19 cellular contexts compared by ENCODE assay signal in the genomic region with DNA sequence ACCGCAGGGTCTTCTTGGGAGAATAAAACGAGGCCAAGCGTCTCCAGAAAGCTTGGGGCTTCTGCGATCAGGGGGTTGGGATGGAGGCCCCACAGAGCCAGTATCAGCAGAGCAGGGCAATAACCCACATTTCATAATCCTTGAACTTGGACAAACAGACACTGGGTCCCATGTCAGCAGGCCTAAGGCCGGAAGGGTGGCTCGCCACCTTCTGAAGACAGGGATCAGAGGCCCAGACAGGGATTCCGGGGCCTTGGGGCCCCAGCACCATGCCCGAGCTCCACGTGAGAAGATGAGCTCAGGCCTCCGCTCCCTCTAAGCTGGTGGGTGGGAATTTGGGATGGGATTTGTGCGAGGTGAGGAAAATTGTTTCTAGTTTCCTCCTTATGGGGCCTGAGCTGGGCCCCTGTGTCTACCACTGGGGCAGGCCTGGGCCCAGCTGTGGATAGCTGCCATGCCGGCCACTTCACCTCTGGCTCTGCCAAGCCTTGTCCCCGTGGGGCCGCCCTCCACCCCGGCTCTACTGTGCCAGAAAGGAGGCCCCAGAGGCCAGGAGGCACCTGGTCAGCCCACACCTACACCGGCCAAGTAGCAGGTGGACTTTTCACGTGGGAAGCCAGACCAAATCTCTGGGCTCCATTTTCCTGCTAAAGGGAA.
DNase-seq lines count a peak whose midpoint lies in the region; ATAC-seq and TF ChIP-seq lines count a peak whose summit lies in the region.
"Had no signal": no experiment of that assay in that cellular context is flagged by ENCODE, and none has a peak within 500 bp of the region (broad histone marks: within the 10 kb centered on the region; RNA-seq: fewer than 3 reads in every experiment).

No MANE protein-coding gene starts in this region.

- H3K36me3 ChIP-seq in liver (ENCODE audit: control insufficient read depth in 4 of 4, insufficient read depth in 3 of 4, low read depth in 1 of 4, low read length in 3 of 4) (no peaks in the 10 kb centered on the region), smooth muscle cell (ENCODE audit: low read depth) (no peaks in the 10 kb centered on the region), psoas muscle (ENCODE audit: insufficient read depth in 1 of 2, low read depth in 1 of 2) (no peaks in the 10 kb centered on the region), aorta (ENCODE audit: control insufficient read depth in 1 of 2, insufficient read depth in 2 of 2, low read length in 1 of 2) (no peaks in the 10 kb centered on the region)
- no peaks in the 10 kb centered on the region for H3K36me3 ChIP-seq in naive thymus-derived CD4-positive, alpha-beta T cell (ENCODE audit: control insufficient read depth in 2 of 3, insufficient read depth in 3 of 3, low read length in 3 of 3)
- H3K36me3 ChIP-seq: HAP-1 had no signal

- H3K36me3 Mint-ChIP-seq in neural crest cell (ENCODE audit: low read depth), result no peaks in the 10 kb centered on the region
- H3K36me3 Mint-ChIP-seq in naive thymus-derived CD4-positive, alpha-beta T cell, result no peaks in the 10 kb centered on the region

- CTCF ChIA-PET in naive thymus-derived CD4-positive, alpha-beta T cell (lab: Charles Lee), result interaction anchor here (0.7 kb wide), 1 partner anchor 266 kb away, joined by 3 read pairs; no protein-coding TSS in a partner anchor

- H3K27me3 ChIP-seq in liver (ENCODE audit: control insufficient read depth in 4 of 4, insufficient read depth in 4 of 4, low read length in 3 of 4) (no peaks in the 10 kb centered on the region), smooth muscle cell (ENCODE audit: low read depth) (no peaks in the 10 kb centered on the region), psoas muscle (ENCODE audit: insufficient read depth in 3 of 3, low read length in 2 of 3) (peaks cover 0 to 39% (median 6%) of the 10 kb centered on the region in 3 donors), aorta (ENCODE audit: control insufficient read depth in 1 of 2, insufficient read depth in 2 of 2, low read length in 1 of 2) (no peaks in the 10 kb centered on the region)
- no peaks in the 10 kb centered on the region for H3K27me3 ChIP-seq in naive thymus-derived CD4-positive, alpha-beta T cell (ENCODE audit: control insufficient read depth in 2 of 2, insufficient read depth in 2 of 2, low read length in 2 of 2)

- peak overlapping the region; percentile 19 for H3K27ac Mint-ChIP-seq in neural crest cell (ENCODE audit: unreplicated experiment)
- no peak overlapping the region for H3K27ac Mint-ChIP-seq in naive thymus-derived CD4-positive, alpha-beta T cell
- H3K27ac Mint-ChIP-seq: CD4-positive, alpha-beta T cell had no signal

- H3K27ac ChIP-seq in liver (ENCODE audit: low read depth in 1 of 2, low read length in 2 of 2), result no peak overlapping the region
- no peak overlapping the region for H3K27ac ChIP-seq in smooth muscle cell (ENCODE audit: low read depth)
- H3K27ac ChIP-seq in naive thymus-derived CD4-positive, alpha-beta T cell (ENCODE audit: low read depth, low read length), result no peak overlapping the region
- no peak overlapping the region for H3K27ac ChIP-seq in psoas muscle
- H3K27ac ChIP-seq in aorta (ENCODE audit: low read depth in 1 of 2, low read length in 2 of 2), result no peak overlapping the region
- H3K27ac ChIP-seq: 22Rv1, A549, C4-2B, GM23248 had no signal

- H3K4me3 Mint-ChIP-seq in neural crest cell, result no peak overlapping the region
- H3K4me3 Mint-ChIP-seq in naive thymus-derived CD4-positive, alpha-beta T cell, result no peak overlapping the region
- H3K4me3 Mint-ChIP-seq: CD4-positive, alpha-beta T cell had no signal

- H3F3A ChIP-seq in smooth muscle cell (ENCODE audit: low read depth), result peaks cover 3% of the 10 kb centered on the region

- no peaks in the 10 kb centered on the region for H3K9me3 Mint-ChIP-seq in neural crest cell
- H3K9me3 Mint-ChIP-seq in naive thymus-derived CD4-positive, alpha-beta T cell, result no peaks in the 10 kb centered on the region
- H3K9me3 Mint-ChIP-seq: CD4-positive, alpha-beta T cell had no signal

- no peaks in the 10 kb centered on the region for H3K4me1 Mint-ChIP-seq in neural crest cell
- peaks cover 0 to 6% (median 2%) of the 10 kb centered on the region in 7 donors for H3K4me1 Mint-ChIP-seq in naive thymus-derived CD4-positive, alpha-beta T cell

- no peak for TF ChIP-seq RAD21 in liver (IDR thresholded peaks at IDR 0.05)

- DNase-seq in left ventricle myocardium superior (peak; percentile 5), cardiac septum (ENCODE audit: low spot score) (no peak), neural crest cell (ENCODE audit: low read depth, low spot score) (no peak), smooth muscle cell (lab: John Stamatoyannopoulos, UW; ENCODE audit: unreplicated experiment) (no peak), psoas muscle (no peak), aorta (no peak)
- no peak for DNase-seq in naive thymus-derived CD4-positive, alpha-beta T cell
- DNase-seq: AML-193; Caco-2; CD4-positive, alpha-beta T cell; DMS153; DMS79; GDM1; GM23248 had no signal

- POLR2A ChIA-PET in naive thymus-derived CD4-positive, alpha-beta T cell (lab: Charles Lee), result no interaction called here

- 85% methylated on average over 17 of the region's 17 CpGs for WGBS in liver
- 66% methylated on average over 17 of the region's 17 CpGs for WGBS in smooth muscle cell (ENCODE audit: low lambda C conversion rate)
- WGBS in psoas muscle, 3 donors, result 86 to 95% (median 91%) methylated on average over 17 of the region's 17 CpGs
- WGBS in aorta, 2 donors, result 89 to 90% methylated on average over 17 of the region's 17 CpGs

- TF ChIP-seq CTCF in liver (IDR thresholded peaks at IDR 0.05; ENCODE audit: low read depth, low read length, missing input control), result no peak
- TF ChIP-seq CTCF in neural crest cell (conservative IDR thresholded peaks at IDR 0.05), result no peak
- no peak for TF ChIP-seq CTCF in smooth muscle cell (IDR thresholded peaks at IDR 0.05; ENCODE audit: borderline replicate concordance, insufficient read depth, poor library complexity, severe bottlenecking)
- no peak for TF ChIP-seq CTCF in psoas muscle (IDR thresholded peaks at IDR 0.05)

- H3K4me2 ChIP-seq in smooth muscle cell, result peak overlapping the region; percentile 14
- H3K4me2 ChIP-seq: A549 had no signal

- H3K9me3 ChIP-seq in liver (ENCODE audit: control insufficient read depth in 4 of 4, low read length in 3 of 4) (no peaks in the 10 kb centered on the region), smooth muscle cell (replicated peaks; ENCODE audit: low read depth) (no peaks in the 10 kb centered on the region), psoas muscle (no peaks in the 10 kb centered on the region), aorta (ENCODE audit: control insufficient read depth, low read length) (no peaks in the 10 kb centered on the region)
- H3K9me3 ChIP-seq in naive thymus-derived CD4-positive, alpha-beta T cell (ENCODE audit: control insufficient read depth in 2 of 3, low read length in 3 of 3), result no peaks in the 10 kb centered on the region
- H3K9me3 ChIP-seq: A549, Caco-2, HAP-1 had no signal

- no peaks in the 10 kb centered on the region for H4K20me1 ChIP-seq in smooth muscle cell (ENCODE audit: low read depth)

- H3K4me1 ChIP-seq in liver (ENCODE audit: control insufficient read depth in 4 of 4, insufficient read depth in 4 of 4, low read length in 3 of 4), result peaks cover 2 to 8% (median 5%) of the 10 kb centered on the region in 4 donors
- H3K4me1 ChIP-seq in smooth muscle cell (ENCODE audit: low read depth), result peaks cover 17% of the 10 kb centered on the region
- H3K4me1 ChIP-seq in naive thymus-derived CD4-positive, alpha-beta T cell (ENCODE audit: control insufficient read depth in 2 of 2, insufficient read depth in 2 of 2, low read length in 2 of 2), result peaks cover 0 to 2% of the 10 kb centered on the region in 2 donors
- H3K4me1 ChIP-seq in psoas muscle, result no peaks in the 10 kb centered on the region
- H3K4me1 ChIP-seq in aorta (ENCODE audit: control insufficient read depth in 1 of 2, insufficient read depth in 2 of 2, low read length in 2 of 2), result no peaks in the 10 kb centered on the region
- H3K4me1 ChIP-seq: Caco-2 had no signal

- H3K27me3 Mint-ChIP-seq in neural crest cell (ENCODE audit: low read depth), result no peaks in the 10 kb centered on the region
- H3K27me3 Mint-ChIP-seq in naive thymus-derived CD4-positive, alpha-beta T cell, result peaks cover 5 to 21% (median 10%) of the 10 kb centered on the region in 5 donors

- ATAC-seq in left ventricle myocardium superior (no peak), psoas muscle (no peak), aorta (ENCODE audit: low FRiP score) (no peak)
- ATAC-seq in naive thymus-derived CD4-positive, alpha-beta T cell, result no peak
- ATAC-seq: A549 had no signal

- H2AFZ ChIP-seq in smooth muscle cell (ENCODE audit: low read depth), result peak overlapping the region; percentile 62
- H2AFZ ChIP-seq: GM23248 had no signal

- H3K9ac ChIP-seq in liver (ENCODE audit: low read depth in 1 of 2, low read length in 2 of 2) (no peak overlapping the region), smooth muscle cell (ENCODE audit: low read depth) (no peak overlapping the region)
- H3K9ac ChIP-seq: GM23248 had no signal

- no peaks in the 10 kb centered on the region for H3K79me2 ChIP-seq in smooth muscle cell (ENCODE audit: low read depth)

- H3K4me3 ChIP-seq in liver (ENCODE audit: low read depth in 1 of 3, low read length in 3 of 3) (no peak overlapping the region), smooth muscle cell (no peak overlapping the region), psoas muscle (no peak overlapping the region), aorta (ENCODE audit: low read length in 2 of 2) (no peak overlapping the region)
- H3K4me3 ChIP-seq in naive thymus-derived CD4-positive, alpha-beta T cell (ENCODE audit: low read length), result no peak overlapping the region
- H3K4me3 ChIP-seq: A549, GM23248, HAP-1 had no signal

- intact Hi-C loops in left ventricle myocardium superior (cut with micrococcal nuclease), result no loop called here
- intact Hi-C loops in cardiac septum (cut with DNase I), result loop anchor here (5.0 kb wide), 1 partner anchor 968 kb away; no protein-coding TSS in a partner anchor
- intact Hi-C loops in naive thymus-derived CD4-positive, alpha-beta T cell (cut with micrococcal nuclease), result loop anchor here in 1 of 2 donors (5.0 kb wide), 1 partner anchor 968 kb away; no protein-coding TSS in a partner anchor
- intact Hi-C loops in psoas muscle (cut with DNase I), result no loop called here
- intact Hi-C loops in aorta (cut with DNase I), result loop anchor here (10.0 kb wide), 1 partner anchor 965 kb away; no protein-coding TSS in a partner anchor

TF ChIP-seq in liver, 16 proteins besides CTCF, POLR2A, EP300 and RAD21 (continues in another document):
- TF ChIP-seq SP1 (IDR thresholded peaks at IDR 0.05) (peak; percentile 21), HNF4A (conservative IDR thresholded peaks at IDR 0.05) (peak; percentile 18 to 39), FOXA1 (IDR thresholded peaks at IDR 0.05) (no peak), NR2F2 (IDR thresholded peaks at IDR 0.05) (peak; percentile 16)
- TF ChIP-seq, protein P1, sequence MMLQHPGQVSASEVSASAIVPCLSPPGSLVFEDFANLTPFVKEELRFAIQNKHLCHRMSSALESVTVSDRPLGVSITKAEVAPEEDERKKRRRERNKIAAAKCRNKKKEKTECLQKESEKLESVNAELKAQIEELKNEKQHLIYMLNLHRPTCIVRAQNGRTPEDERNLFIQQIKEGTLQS (IDR thresholded peaks at IDR 0.05), result no peak
- TF ChIP-seq, protein P2, sequence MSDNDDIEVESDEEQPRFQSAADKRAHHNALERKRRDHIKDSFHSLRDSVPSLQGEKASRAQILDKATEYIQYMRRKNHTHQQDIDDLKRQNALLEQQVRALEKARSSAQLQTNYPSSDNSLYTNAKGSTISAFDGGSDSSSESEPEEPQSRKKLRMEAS (IDR thresholded peaks at IDR 0.05), result no peak

Comparison
In these comparisons a context has a peak if more than half of its experiments do, and no peak if none do; other contexts are left out.
1. intact Hi-C loops: an anchor here in cardiac septum (5.0 kb wide) and aorta (10.0 kb wide); none called in left ventricle myocardium superior and psoas muscle.